27 cellular contexts compared by ENCODE assay signal in genomic region chr5:118022062-118022461, GRCh38.
"Had no signal": no experiment of that assay in that cellular context is flagged by ENCODE, and none has a peak within 500 bp of the region (broad histone marks: within the 10 kb centered on the region; RNA-seq: fewer than 3 reads in every experiment).

No MANE protein-coding gene starts in this region.

- H3K27ac ChIP-seq: PC-9, RWPE1, SJCRH30, SK-N-MC had no signal

- DNase-seq: Kasumi-1, MM.1S, MV-4-11, NCI-H1092, NCI-H1105, NCI-H1417 treated with DMSO at 0.1 percent for 48 hours, NCI-H1436 treated with DMSO at 0.1 percent for 48 hours, NCI-H1694 treated with DMSO at 0.1 percent for 48 hours, NCI-H187 treated with DMSO at 0.1 percent for 48 hours, NCI-H2029 treated with DMSO at 0.1 percent for 48 hours, NCI-H2081 treated with DMSO at 0.1 percent for 48 hours, NCI-H2107, NCI-H2171, NCI-H2227 treated with DMSO at 0.1 percent for 48 hours, NCI-H345, NCI-H446, NCI-H510A treated with DMSO at 0.1 percent for 48 hours, NCI-H524 treated with DMSO at 0.1 percent for 48 hours, NCI-H526 treated with DMSO at 0.1 percent for 48 hours, NCI-H774, PC-9, SHP77, SIG-M5, SJCRH30, T-cell had no signal
